8 cellular contexts compared by ENCODE assay signal in the genomic region with DNA sequence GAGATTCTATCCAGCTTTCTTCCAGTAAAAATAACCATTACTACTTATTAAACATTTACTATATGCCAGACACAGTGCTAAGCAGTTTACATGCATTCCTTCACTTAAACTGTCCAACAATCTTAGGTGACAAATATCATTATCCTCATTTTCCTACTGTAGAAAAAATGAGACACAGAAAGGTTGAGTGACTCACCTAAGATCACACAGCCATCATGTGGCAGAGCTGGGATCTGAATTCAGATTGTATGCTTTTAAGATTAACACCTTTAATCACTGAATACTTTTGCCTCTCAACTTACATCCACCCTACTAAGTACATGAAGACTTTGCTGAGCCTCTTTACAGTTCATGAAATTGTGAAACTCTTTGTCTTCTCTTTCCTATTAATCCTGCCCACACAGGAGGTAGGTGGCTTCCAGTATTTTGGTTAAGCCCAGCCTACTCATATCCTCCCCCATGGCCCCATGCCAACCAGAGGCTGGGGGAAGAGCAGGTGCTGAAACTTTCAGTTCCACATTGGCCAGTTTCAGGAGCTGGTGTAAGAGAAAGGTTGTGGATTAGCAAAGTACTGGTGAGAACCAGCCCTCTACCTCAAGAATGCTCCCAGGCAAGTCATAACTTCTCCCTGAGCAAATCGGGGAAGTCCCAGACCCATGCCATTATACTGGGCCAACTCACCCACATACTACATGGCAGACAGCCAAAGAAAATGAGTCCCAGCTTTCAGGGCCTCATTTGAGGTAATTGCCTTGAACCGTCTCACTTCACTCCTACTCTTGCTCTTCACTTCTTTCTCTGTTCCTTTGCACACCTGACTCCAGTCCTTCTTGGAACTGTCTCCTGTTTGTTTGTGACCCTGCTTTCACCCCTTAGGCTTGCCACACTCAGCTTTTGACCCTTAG.
A peak's percentile ranks its signal among the peaks of the same experiment; 100 is the strongest.
DNase-seq lines count a peak whose midpoint lies in the region; ATAC-seq and TF ChIP-seq lines count a peak whose summit lies in the region.

No MANE protein-coding gene starts in this region.

- POLR2A ChIA-PET in GM10248 (lab: Yijun Ruan, JAX): no interaction called here

- no peak for TF ChIP-seq POLR2A in stomach (IDR thresholded peaks at IDR 0.05)
- TF ChIP-seq POLR2A in spleen (IDR thresholded peaks at IDR 0.05): no peak

- H3K4me1 ChIP-seq in stomach: no peaks in the 10 kb centered on the region
- no peaks in the 10 kb centered on the region for H3K4me1 ChIP-seq in spleen

- no peaks in the 10 kb centered on the region for H3K9me3 Mint-ChIP-seq in effector memory CD8-positive, alpha-beta T cell

- no peak overlapping the region for H3K27ac Mint-ChIP-seq in effector memory CD8-positive, alpha-beta T cell

- H3K4me3 ChIP-seq in stomach (no peak overlapping the region), spleen (no peak overlapping the region), WERI-Rb-1 (ENCODE audit: low read depth, low read length) (no peak overlapping the region)

- H3K27me3 Mint-ChIP-seq in effector memory CD8-positive, alpha-beta T cell: no peaks in the 10 kb centered on the region

- CTCF ChIA-PET in GM10248 (lab: Yijun Ruan, JAX): no interaction called here

- no peaks in the 10 kb centered on the region for H3K9me3 ChIP-seq in stomach
- H3K9me3 ChIP-seq in spleen: no peaks in the 10 kb centered on the region
- H3K9me3 ChIP-seq in WERI-Rb-1 (ENCODE audit: severe bottlenecking): no peaks in the 10 kb centered on the region

- H3K27ac ChIP-seq in stomach (peak overlapping the region in 1 of 5 donors; percentile 35), spleen (no peak overlapping the region), WERI-Rb-1 (no peak overlapping the region)

- H3K4me3 Mint-ChIP-seq in effector memory CD8-positive, alpha-beta T cell: no peak overlapping the region

- H3K27me3 ChIP-seq in stomach (peaks cover 0 to 15% (median 0%) of the 10 kb centered on the region in 3 donors), spleen (replicated peaks in 1 of 7) (no peaks in the 10 kb centered on the region), WERI-Rb-1 (ENCODE audit: insufficient read depth, low read depth, severe bottlenecking) (peaks cover 4% of the 10 kb centered on the region)

- no peaks in the 10 kb centered on the region for H3K36me3 Mint-ChIP-seq in effector memory CD8-positive, alpha-beta T cell (ENCODE audit: insufficient read depth)

- H3K4me1 Mint-ChIP-seq in effector memory CD8-positive, alpha-beta T cell (ENCODE audit: low read depth in 2 of 2): no peaks in the 10 kb centered on the region

- no peak for TF ChIP-seq CTCF in GM10248 (IDR thresholded peaks at IDR 0.05; ENCODE audit: control extremely low read depth, extremely low read depth, low read depth, missing control alignments)
- no peak for TF ChIP-seq CTCF in stomach (IDR thresholded peaks at IDR 0.05)
- no peak for TF ChIP-seq CTCF in spleen (IDR thresholded peaks at IDR 0.05 in 8 of 11, conservative IDR thresholded peaks at IDR 0.05 in 3 of 11)
- no peak for TF ChIP-seq CTCF in WERI-Rb-1 (IDR thresholded peaks at IDR 0.05; ENCODE audit: low read depth, low read length)

- 21 to 38% (median 31%) methylated on average over 2 of the region's 2 CpGs for WGBS in stomach, 5 donors
- whole genome bisulfite sequencing in spleen, 5 donors: 20 to 53% (median 29%) methylated on average over 2 of the region's 2 CpGs

- ATAC-seq in GM19468 (IDR thresholded peaks at IDR 0.05; ENCODE audit: extremely low read depth, unreplicated experiment) (peak; percentile 98), HG03442 (IDR thresholded peaks at IDR 0.05; ENCODE audit: unreplicated experiment) (peak; percentile 94)
- ATAC-seq in effector memory CD8-positive, alpha-beta T cell (replicated peaks): no peak

- intact Hi-C loops in stomach (cut with DNase I; ENCODE audit: low total_unique reads): no loop called here
- intact Hi-C loops in spleen (cut with DNase I; ENCODE audit: low total_unique reads): no loop called here

- H3K36me3 ChIP-seq in stomach (no peaks in the 10 kb centered on the region), spleen (no peaks in the 10 kb centered on the region), WERI-Rb-1 (no peaks in the 10 kb centered on the region)

- TF ChIP-seq EP300 in stomach (IDR thresholded peaks at IDR 0.05): no peak

- DNase-seq in GM10248 (ENCODE audit: extremely low spot score) (peak; percentile 37), stomach (peak; percentile 46), spleen (no peak), WERI-Rb-1 (no peak)
- DNase-seq in activated T-cell treated with anti-CD3 and anti-CD28 coated beads, Interleukin-2, amount 50 U/mL, for 48 hours: peak; percentile 72 to 75
- DNase-seq in effector memory CD8-positive, alpha-beta T cell: no peak

Comparison
In these comparisons a context has a peak if more than half of its experiments do, and no peak if none do; other contexts are left out.
1. DNase-seq: peak in GM10248 (single experiment), activated T-cell treated with anti-CD3 and anti-CD28 coated beads, Interleukin-2, amount 50 U/mL, for 48 hours (2 of 2) and stomach (single experiment); none in spleen (single experiment), effector memory CD8-positive, alpha-beta T cell (0 of 3) and WERI-Rb-1 (single experiment).